In genomic region chr2:145824384-145824783, GRCh38 we compare ENCODE assay signal across 1 cellular context.
TF ChIP-seq lines count a peak whose summit lies in the region.

No MANE protein-coding gene starts in this region.

TF ChIP-seq in GM23338, 12 proteins besides CTCF, POLR2A, EP300 and RAD21 (continued from another document):
- TF ChIP-seq, protein P1, sequence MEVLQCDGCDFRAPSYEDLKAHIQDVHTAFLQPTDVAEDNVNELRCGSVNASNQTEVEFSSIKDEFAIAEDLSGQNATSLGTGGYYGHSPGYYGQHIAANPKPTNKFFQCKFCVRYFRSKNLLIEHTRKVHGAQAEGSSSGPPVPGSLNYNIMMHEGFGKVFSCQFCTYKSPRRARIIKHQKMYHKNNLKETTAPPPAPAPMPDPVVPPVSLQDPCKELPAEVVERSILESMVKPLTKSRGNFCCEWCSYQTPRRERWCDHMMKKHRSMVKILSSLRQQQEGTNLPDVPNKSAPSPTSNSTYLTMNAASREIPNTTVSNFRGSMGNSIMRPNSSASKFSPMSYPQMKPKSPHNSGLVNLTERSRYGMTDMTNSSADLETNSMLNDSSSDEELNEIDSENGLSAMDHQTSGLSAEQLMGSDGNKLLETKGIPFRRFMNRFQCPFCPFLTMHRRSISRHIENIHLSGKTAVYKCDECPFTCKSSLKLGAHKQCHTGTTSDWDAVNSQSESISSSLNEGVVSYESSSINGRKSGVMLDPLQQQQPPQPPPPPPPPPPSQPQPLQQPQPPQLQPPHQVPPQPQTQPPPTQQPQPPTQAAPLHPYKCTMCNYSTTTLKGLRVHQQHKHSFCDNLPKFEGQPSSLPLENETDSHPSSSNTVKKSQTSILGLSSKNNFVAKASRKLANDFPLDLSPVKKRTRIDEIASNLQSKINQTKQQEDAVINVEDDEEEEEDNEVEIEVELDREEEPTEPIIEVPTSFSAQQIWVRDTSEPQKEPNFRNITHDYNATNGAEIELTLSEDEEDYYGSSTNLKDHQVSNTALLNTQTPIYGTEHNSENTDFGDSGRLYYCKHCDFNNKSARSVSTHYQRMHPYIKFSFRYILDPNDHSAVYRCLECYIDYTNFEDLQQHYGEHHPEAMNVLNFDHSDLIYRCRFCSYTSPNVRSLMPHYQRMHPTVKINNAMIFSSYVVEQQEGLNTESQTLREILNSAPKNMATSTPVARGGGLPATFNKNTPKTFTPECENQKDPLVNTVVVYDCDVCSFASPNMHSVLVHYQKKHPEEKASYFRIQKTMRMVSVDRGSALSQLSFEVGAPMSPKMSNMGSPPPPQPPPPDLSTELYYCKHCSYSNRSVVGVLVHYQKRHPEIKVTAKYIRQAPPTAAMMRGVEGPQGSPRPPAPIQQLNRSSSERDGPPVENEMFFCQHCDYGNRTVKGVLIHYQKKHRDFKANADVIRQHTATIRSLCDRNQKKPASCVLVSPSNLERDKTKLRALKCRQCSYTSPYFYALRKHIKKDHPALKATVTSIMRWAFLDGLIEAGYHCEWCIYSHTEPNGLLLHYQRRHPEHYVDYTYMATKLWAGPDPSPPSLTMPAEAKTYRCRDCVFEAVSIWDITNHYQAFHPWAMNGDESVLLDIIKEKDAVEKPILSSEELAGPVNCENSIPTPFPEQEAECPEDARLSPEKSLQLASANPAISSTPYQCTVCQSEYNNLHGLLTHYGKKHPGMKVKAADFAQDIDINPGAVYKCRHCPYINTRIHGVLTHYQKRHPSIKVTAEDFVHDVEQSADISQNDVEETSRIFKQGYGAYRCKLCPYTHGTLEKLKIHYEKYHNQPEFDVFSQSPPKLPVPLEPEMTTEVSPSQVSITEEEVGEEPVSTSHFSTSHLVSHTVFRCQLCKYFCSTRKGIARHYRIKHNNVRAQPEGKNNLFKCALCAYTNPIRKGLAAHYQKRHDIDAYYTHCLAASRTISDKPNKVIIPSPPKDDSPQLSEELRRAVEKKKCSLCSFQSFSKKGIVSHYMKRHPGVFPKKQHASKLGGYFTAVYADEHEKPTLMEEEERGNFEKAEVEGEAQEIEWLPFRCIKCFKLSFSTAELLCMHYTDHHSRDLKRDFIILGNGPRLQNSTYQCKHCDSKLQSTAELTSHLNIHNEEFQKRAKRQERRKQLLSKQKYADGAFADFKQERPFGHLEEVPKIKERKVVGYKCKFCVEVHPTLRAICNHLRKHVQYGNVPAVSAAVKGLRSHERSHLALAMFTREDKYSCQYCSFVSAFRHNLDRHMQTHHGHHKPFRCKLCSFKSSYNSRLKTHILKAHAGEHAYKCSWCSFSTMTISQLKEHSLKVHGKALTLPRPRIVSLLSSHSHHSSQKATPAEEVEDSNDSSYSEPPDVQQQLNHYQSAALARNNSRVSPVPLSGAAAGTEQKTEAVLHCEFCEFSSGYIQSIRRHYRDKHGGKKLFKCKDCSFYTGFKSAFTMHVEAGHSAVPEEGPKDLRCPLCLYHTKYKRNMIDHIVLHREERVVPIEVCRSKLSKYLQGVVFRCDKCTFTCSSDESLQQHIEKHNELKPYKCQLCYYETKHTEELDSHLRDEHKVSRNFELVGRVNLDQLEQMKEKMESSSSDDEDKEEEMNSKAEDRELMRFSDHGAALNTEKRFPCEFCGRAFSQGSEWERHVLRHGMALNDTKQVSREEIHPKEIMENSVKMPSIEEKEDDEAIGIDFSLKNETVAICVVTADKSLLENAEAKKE (CRISPR knock-in tag; IDR thresholded peaks at IDR 0.05), result no peak
- TF ChIP-seq EZH2phosphoT487 (IDR thresholded peaks at IDR 0.05; ENCODE audit: unreplicated experiment), result no peak
- TF ChIP-seq STAT1 (IDR thresholded peaks at IDR 0.05; ENCODE audit: unreplicated experiment), result no peak
- no peak for TF ChIP-seq ZNF331 (CRISPR knock-in tag; IDR thresholded peaks at IDR 0.05; ENCODE audit: low read depth)
- no peak for TF ChIP-seq EZH2 (IDR thresholded peaks at IDR 0.05; ENCODE audit: low read depth, unreplicated experiment)
- TF ChIP-seq ZNF114 (CRISPR knock-in tag; IDR thresholded peaks at IDR 0.05), result no peak
